In genomic region chr17:36942031-36942599, GRCh38 we compare ENCODE assay signal across 2 cellular contexts.
TF ChIP-seq lines count a peak whose summit lies in the region.

No MANE protein-coding gene starts in this region.

TF ChIP-seq in IMR-90, 13 proteins besides CTCF, POLR2A, EP300 and RAD21:
- TF ChIP-seq RFX5 (IDR thresholded peaks at IDR 0.05; ENCODE audit: low read depth, low read length) (no peak), MXI1 (IDR thresholded peaks at IDR 0.05; ENCODE audit: borderline replicate concordance, low read depth, low read length) (no peak), MAFK (IDR thresholded peaks at IDR 0.05; ENCODE audit: low read depth, low read length) (no peak), USF2 (IDR thresholded peaks at IDR 0.05; ENCODE audit: low read depth, low read length) (no peak), CEBPB (IDR thresholded peaks at IDR 0.05; ENCODE audit: low read depth, low read length) (no peak), BHLHE40 (IDR thresholded peaks at IDR 0.05; ENCODE audit: low read depth, low read length) (no peak), NFE2L2 (IDR thresholded peaks at IDR 0.05; ENCODE audit: low read depth, low read length) (no peak), MAZ (IDR thresholded peaks at IDR 0.05; ENCODE audit: borderline replicate concordance, low read depth, low read length) (no peak), RCOR1 (IDR thresholded peaks at IDR 0.05; ENCODE audit: insufficient replicate concordance, low read length) (no peak), ELK1 (IDR thresholded peaks at IDR 0.05; ENCODE audit: borderline replicate concordance, low read depth, low read length) (no peak), FOS (IDR thresholded peaks at IDR 0.05; ENCODE audit: low read depth, low read length) (no peak), SMC3 (IDR thresholded peaks at IDR 0.05; ENCODE audit: low read depth, low read length) (no peak), CHD1 (IDR thresholded peaks at IDR 0.05; ENCODE audit: low read depth, low read length) (no peak)

TF ChIP-seq in neural cell, 6 proteins besides CTCF, POLR2A, EP300 and RAD21:
- TF ChIP-seq TAF1 (IDR thresholded peaks at IDR 0.05; ENCODE audit: low read depth) (no peak), EZH2 (IDR thresholded peaks at IDR 0.05; ENCODE audit: borderline replicate concordance, insufficient read depth, low read length, poor library complexity, severe bottlenecking) (peak; percentile 80), SMC3 (conservative IDR thresholded peaks at IDR 0.05; ENCODE audit: poor library complexity) (no peak), MXI1 (conservative IDR thresholded peaks at IDR 0.05; ENCODE audit: poor library complexity, severe bottlenecking) (no peak), POLR2AphosphoS5 (IDR thresholded peaks at IDR 0.05) (no peak), REST (IDR thresholded peaks at IDR 0.05; ENCODE audit: borderline replicate concordance) (no peak)
